Comparison of ENCODE assay signal across 25 cellular contexts in the genomic region with DNA sequence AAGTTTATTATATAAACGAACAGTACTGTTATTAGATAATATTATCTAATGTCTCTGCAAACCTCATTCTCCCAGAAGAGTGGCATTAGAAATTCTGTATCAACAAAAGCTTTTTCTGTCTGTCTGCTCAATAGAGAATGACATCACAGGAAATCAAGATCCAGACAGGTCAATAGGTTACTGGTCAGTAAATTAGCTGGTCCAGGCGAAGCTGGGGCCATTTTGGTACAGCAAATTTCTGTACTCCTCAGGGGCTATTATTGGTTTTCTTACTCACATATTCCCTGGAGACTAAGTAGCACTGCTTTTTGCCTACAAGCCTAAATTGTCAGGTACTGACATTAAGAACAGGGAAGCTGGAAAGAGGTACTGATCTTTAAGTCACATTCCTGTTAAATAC.
"Had no signal": no experiment of that assay in that cellular context is flagged by ENCODE, and none has a peak within 500 bp of the region (broad histone marks: within the 10 kb centered on the region; RNA-seq: fewer than 3 reads in every experiment).

No MANE protein-coding gene starts in this region.

- H3K27me3 ChIP-seq: brain microvascular endothelial cell, colonic mucosa, heart right ventricle, left lung, right lobe of liver had no signal

- ATAC-seq: activated CD4-positive, alpha-beta T cell treated with anti-CD3 and anti-CD28 coated beads for 36 hours; activated T-cell treated with anti-CD3 and anti-CD28 coated beads, Interleukin-2, amount 50 U/mL, for 72 hours; effector memory CD8-positive, alpha-beta T cell; left lung; naive thymus-derived CD8-positive, alpha-beta T cell; stimulated activated naive CD8-positive, alpha-beta T cell treated with anti-CD3 and anti-CD28 coated beads, Interleukin-15, Interleukin-2, amounts not matched to agents 100 U/mL and 50 U/mL, for 24 hours had no signal

- H3K9me3 ChIP-seq: colonic mucosa, heart right ventricle, left lung, right lobe of liver, thoracic aorta had no signal

- H3K4me1 ChIP-seq: left lung, parathyroid adenoma, right lobe of liver had no signal

- H3K4me3 ChIP-seq: colonic mucosa, heart right ventricle, left lung, right lobe of liver, skin epidermis, thoracic aorta had no signal

- H3K27ac ChIP-seq: brain microvascular endothelial cell, colonic mucosa, left lung, parathyroid adenoma, right lobe of liver, skin epidermis, thoracic aorta had no signal

- DNase-seq: activated CD4-positive, alpha-beta T cell treated with anti-CD3 and anti-CD28 coated beads for 36 hours; activated CD4-positive, CD25-positive, alpha-beta regulatory T cell; activated effector memory CD4-positive, alpha-beta T cell treated with Interleukin-2 at 50 U/mL for 16 hours; activated naive CD4-positive, alpha-beta T cell treated with anti-CD3 and anti-CD28 coated beads, Interleukin-2, amount 10 ng/mL, durations not matched to agents 7 days and 5 days; activated naive CD8-positive, alpha-beta T cell treated with anti-CD3 and anti-CD28 coated beads, Interleukin-2, amount 10 ng/mL, durations not matched to agents 7 days and 5 days; activated T-cell treated with anti-CD3 and anti-CD28 coated beads for 4 hours; activated T-cell treated with anti-CD3 and anti-CD28 coated beads, Interleukin-2, amount 50 U/mL, for 72 hours; amniotic stem cell; brain microvascular endothelial cell; colonic mucosa; effector memory CD8-positive, alpha-beta T cell; foreskin fibroblast; heart right ventricle; kidney glomerular epithelial cell; left lung; naive thymus-derived CD8-positive, alpha-beta T cell; nucleus accumbens; right lobe of liver; stimulated activated CD4-positive, alpha-beta T cell treated with anti-CD3 and anti-CD28 coated beads, Interleukin-12 subunit alpha, Interleukin-12 subunit beta, amount 100 ng/mL, for 4 hours; stimulated activated CD4-positive, alpha-beta T cell treated with anti-CD3 and anti-CD28 coated beads, Interleukin-4, amount 100 ng/mL, for 1 hour; stimulated activated naive CD8-positive, alpha-beta T cell treated with anti-CD3 and anti-CD28 coated beads, Interleukin-15, Interleukin-2, amounts not matched to agents 100 U/mL and 50 U/mL, for 24 hours; trophoblast cell had no signal

- H3K9ac ChIP-seq: parathyroid adenoma had no signal

- H3K36me3 ChIP-seq: brain microvascular endothelial cell, colonic mucosa, left lung, right lobe of liver, thoracic aorta had no signal
